ENCODE assay signal across 1 cellular context in the genomic region with DNA sequence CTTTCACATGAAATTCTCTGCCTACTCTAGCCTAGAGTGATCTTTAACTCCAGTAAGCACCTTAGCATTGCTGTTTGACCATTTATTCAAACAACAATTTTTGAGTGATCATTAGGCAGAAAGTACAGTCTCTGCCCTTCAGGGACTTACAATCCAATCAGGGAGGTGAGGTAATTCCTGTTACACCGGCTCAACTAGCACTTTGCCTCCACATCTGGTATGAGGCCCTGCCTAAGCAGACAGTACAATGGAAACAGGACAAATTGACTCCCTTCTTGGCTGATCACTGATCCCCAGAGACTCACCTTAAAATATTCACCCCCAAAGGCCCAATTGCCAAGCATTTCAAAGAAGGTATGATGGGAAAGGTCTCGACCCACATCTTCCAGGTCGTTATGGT.
TF ChIP-seq lines count a peak whose summit lies in the region.

No MANE protein-coding gene starts in this region.

TF ChIP-seq in GM12891, 5 proteins besides CTCF, POLR2A, EP300 and RAD21:
- TF ChIP-seq POLR2AphosphoS5 (IDR thresholded peaks at IDR 0.05; ENCODE audit: low read depth, low read length), result no peak
- no peak for TF ChIP-seq POU2F2 (IDR thresholded peaks at IDR 0.05; ENCODE audit: low read depth, low read length)
- no peak for TF ChIP-seq PAX5 (IDR thresholded peaks at IDR 0.05; ENCODE audit: insufficient read depth, low read length, severe bottlenecking)
- no peak for TF ChIP-seq SPI1 (IDR thresholded peaks at IDR 0.05; ENCODE audit: low read depth, low read length)
- no peak for TF ChIP-seq TAF1 (IDR thresholded peaks at IDR 0.05; ENCODE audit: low read depth, low read length)
